In genomic region chr1:41726899-41727748, GRCh38 we compare ENCODE assay signal across 8 cellular contexts.
DNase-seq lines count a peak whose midpoint lies in the region; ATAC-seq and TF ChIP-seq lines count a peak whose summit lies in the region.

No MANE protein-coding gene starts in this region.

- H3K9me3 ChIP-seq in Peyer's patch, result no peaks in the 10 kb centered on the region
- H3K9me3 ChIP-seq in spleen, result no peaks in the 10 kb centered on the region
- H3K9me3 ChIP-seq in breast epithelium, result no peaks in the 10 kb centered on the region

- 11 to 24% (median 20%) methylated on average over 21 to 24 of the region's 24 CpGs for WGBS in spleen, 5 donors

- ATAC-seq in GM18502 (IDR thresholded peaks at IDR 0.05; ENCODE audit: poor library complexity, unreplicated experiment), result peak; percentile 29
- ATAC-seq in HG02798 (IDR thresholded peaks at IDR 0.05; ENCODE audit: poor library complexity, unreplicated experiment), result peak; percentile 32
- ATAC-seq in GM21576 (IDR thresholded peaks at IDR 0.05; ENCODE audit: unreplicated experiment), result no peak
- ATAC-seq in omental fat pad (ENCODE audit: low FRiP score), result no peak

- TF ChIP-seq CTCF in Peyer's patch (IDR thresholded peaks at IDR 0.05), result peak in 1 of 6 experiments; percentile 29
- TF ChIP-seq CTCF in spleen (IDR thresholded peaks at IDR 0.05 in 8 of 11, conservative IDR thresholded peaks at IDR 0.05 in 3 of 11), result peak in 4 of 11 experiments; percentile 11 to 40 (median 26)
- no peak for TF ChIP-seq CTCF in breast epithelium (IDR thresholded peaks at IDR 0.05)
- no peak for TF ChIP-seq CTCF in omental fat pad (IDR thresholded peaks at IDR 0.05)

- H3K36me3 ChIP-seq in Peyer's patch (no peaks in the 10 kb centered on the region), spleen (no peaks in the 10 kb centered on the region), breast epithelium (no peaks in the 10 kb centered on the region)

- H3K4me1 ChIP-seq in Peyer's patch, result peaks cover 0 to 21% (median 18%) of the 10 kb centered on the region in 4 donors
- peaks cover 46 to 90% (median 69%) of the 10 kb centered on the region in 6 donors for H3K4me1 ChIP-seq in spleen
- H3K4me1 ChIP-seq in breast epithelium, result no peaks in the 10 kb centered on the region

- H3K4me3 ChIP-seq in Peyer's patch, result peak overlapping the region in 2 of 4 donors; percentile 6 to 20
- peak overlapping the region in 3 of 8 donors; percentile 8 to 50 (median 13) for H3K4me3 ChIP-seq in spleen
- H3K4me3 ChIP-seq in breast epithelium, result peak overlapping the region in 1 of 3 donors; percentile 15

- DNase-seq in Peyer's patch (peak in 2 of 3 donors; percentile 76 to 83), germinal center (ENCODE audit: low spot score) (peak; percentile 79), spleen (peak; percentile 94), breast epithelium (ENCODE audit: low spot score in 2 of 2) (no peak), omental fat pad (ENCODE audit: low spot score) (no peak)

- H3K27me3 ChIP-seq in Peyer's patch (no peaks in the 10 kb centered on the region), spleen (replicated peaks in 1 of 7) (no peaks in the 10 kb centered on the region), breast epithelium (no peaks in the 10 kb centered on the region)

- peak overlapping the region; percentile 13 to 77 (median 17) for H3K27ac ChIP-seq in Peyer's patch
- H3K27ac ChIP-seq in spleen, result peak overlapping the region; percentile 15 to 85 (median 75)
- H3K27ac ChIP-seq in breast epithelium, result no peak overlapping the region

- intact Hi-C loops in spleen (cut with DNase I; ENCODE audit: low total_unique reads) (no loop called here), breast epithelium (cut with DNase I; ENCODE audit: low total_unique reads) (no loop called here)

- TF ChIP-seq POLR2A in Peyer's patch (IDR thresholded peaks at IDR 0.05) (no peak), spleen (IDR thresholded peaks at IDR 0.05) (no peak), breast epithelium (IDR thresholded peaks at IDR 0.05) (no peak)

Comparison
In these comparisons a context has a peak if more than half of its experiments do, and no peak if none do; other contexts are left out.
1. ATAC-seq: peak in GM18502 (single experiment) and HG02798 (single experiment); none in GM21576 (single experiment) and omental fat pad (single experiment).
2. DNase-seq: peak in Peyer's patch (2 of 3), germinal center (single experiment) and spleen (single experiment); none in breast epithelium (0 of 2) and omental fat pad (single experiment).
3. H3K27ac ChIP-seq: peak in Peyer's patch (4 of 4) and spleen (8 of 8); none in breast epithelium (0 of 2).